Comparison of ENCODE assay signal across 8 cellular contexts in genomic region chr15:74322558-74323180, GRCh38. TPM values are rescaled to one million over a fixed set of nuclear protein-coding genes. Genes with fewer than 3 reads are reported as not detected.
DNase-seq lines count a peak whose midpoint lies in the region; ATAC-seq and TF ChIP-seq lines count a peak whose summit lies in the region.

No MANE protein-coding gene starts in this region.

- ATAC-seq in HG02678 (IDR thresholded peaks at IDR 0.05; ENCODE audit: unreplicated experiment), result no peak

- peaks cover 5% of the 10 kb centered on the region for H3K27me3 Mint-ChIP-seq in Caco-2 (ENCODE audit: insufficient read depth, unreplicated experiment)
- H3K27me3 Mint-ChIP-seq in activated T-helper 1 cell treated with anti-CD3 and anti-CD28 coated beads, Interleukin-12 subunit alpha, Interleukin-12 subunit beta, Interleukin-2, Interleukin-4 antibody, amounts not matched to agents 30 ng/mL and 10 ng/mL and 1 ng/mL, durations not matched to agents 14 hours and 24 hours and 36 hours (ENCODE audit: insufficient read depth), result peaks cover 2% of the 10 kb centered on the region

- intact Hi-C loops in Caco-2 (cut with micrococcal nuclease; ENCODE audit: unreplicated experiment), result loop anchor here (1.0 to 5.0 kb wide), 4 partner anchors 11 to 350 kb away; no protein-coding TSS in a partner anchor
- intact Hi-C loops in activated T-helper 1 cell treated with anti-CD3 and anti-CD28 coated beads, Interleukin-12 subunit alpha, Interleukin-12 subunit beta, Interleukin-2, Interleukin-4 antibody, amounts not matched to agents 30 ng/mL and 10 ng/mL and 1 ng/mL, durations not matched to agents 14 hours and 24 hours and 36 hours (cut with micrococcal nuclease), result loop anchor here (1.0 to 10.0 kb wide), 4 partner anchors 195 to 952 kb away; partner anchors contain the start of gene TBC1D21

- H3K4me1 Mint-ChIP-seq in Caco-2 (ENCODE audit: low read depth, unreplicated experiment), result no peaks in the 10 kb centered on the region
- H3K4me1 Mint-ChIP-seq in activated T-helper 1 cell treated with anti-CD3 and anti-CD28 coated beads, Interleukin-12 subunit alpha, Interleukin-12 subunit beta, Interleukin-2, Interleukin-4 antibody, amounts not matched to agents 30 ng/mL and 10 ng/mL and 1 ng/mL, durations not matched to agents 14 hours and 24 hours and 36 hours (ENCODE audit: low read depth), result no peaks in the 10 kb centered on the region

- CTCF ChIA-PET in Caco-2 (lab: Charles Lee), result interaction anchor here (1.0 to 6.3 kb wide), 8 partner anchors 13 to 372 kb away, joined by 3 to 112 read pairs (median 4); partner anchors contain the start of gene ARID3B

- H3K4me1 ChIP-seq in Caco-2 (no peaks in the 10 kb centered on the region), tibial nerve (peaks cover 0 to 29% (median 14%) of the 10 kb centered on the region in 4 donors)

- TF ChIP-seq CTCF in Caco-2 (IDR thresholded peaks at IDR 0.05; ENCODE audit: insufficient read depth in 1 of 2, low read depth in 1 of 2, low read length in 1 of 2, severe bottlenecking in 1 of 2, unreplicated experiment in 1 of 2), result peak; percentile 77 to 86
- peak; percentile 93 for TF ChIP-seq CTCF in fibroblast of pulmonary artery (IDR thresholded peaks at IDR 0.05; ENCODE audit: low read length, missing control alignments)
- peak; percentile 72 to 89 (median 78) for TF ChIP-seq CTCF in tibial nerve (IDR thresholded peaks at IDR 0.05)

- H3K4me3 Mint-ChIP-seq in Caco-2 (ENCODE audit: unreplicated experiment), result no peak overlapping the region
- H3K4me3 Mint-ChIP-seq in activated T-helper 1 cell treated with anti-CD3 and anti-CD28 coated beads, Interleukin-12 subunit alpha, Interleukin-12 subunit beta, Interleukin-2, Interleukin-4 antibody, amounts not matched to agents 30 ng/mL and 10 ng/mL and 1 ng/mL, durations not matched to agents 14 hours and 24 hours and 36 hours, result no peak overlapping the region

- H3K9me3 Mint-ChIP-seq in Caco-2 (ENCODE audit: unreplicated experiment), result no peaks in the 10 kb centered on the region
- no peaks in the 10 kb centered on the region for H3K9me3 Mint-ChIP-seq in activated T-helper 1 cell treated with anti-CD3 and anti-CD28 coated beads, Interleukin-12 subunit alpha, Interleukin-12 subunit beta, Interleukin-2, Interleukin-4 antibody, amounts not matched to agents 30 ng/mL and 10 ng/mL and 1 ng/mL, durations not matched to agents 14 hours and 24 hours and 36 hours

- H3K9me3 ChIP-seq in Caco-2, result no peaks in the 10 kb centered on the region
- H3K9me3 ChIP-seq in tibial nerve, result no peaks in the 10 kb centered on the region

- H3K4me3 ChIP-seq in Caco-2 (ENCODE audit: low read depth, low read length) (no peak overlapping the region), fibroblast of pulmonary artery (replicated peaks; ENCODE audit: low read depth, low read length) (no peak overlapping the region), tibial nerve (no peak overlapping the region)

- H3K36me3 Mint-ChIP-seq in Caco-2 (ENCODE audit: insufficient read depth, unreplicated experiment), result no peaks in the 10 kb centered on the region
- H3K36me3 Mint-ChIP-seq in activated T-helper 1 cell treated with anti-CD3 and anti-CD28 coated beads, Interleukin-12 subunit alpha, Interleukin-12 subunit beta, Interleukin-2, Interleukin-4 antibody, amounts not matched to agents 30 ng/mL and 10 ng/mL and 1 ng/mL, durations not matched to agents 14 hours and 24 hours and 36 hours (ENCODE audit: low read depth), result no peaks in the 10 kb centered on the region

- no peak for TF ChIP-seq EP300 in tibial nerve (IDR thresholded peaks at IDR 0.05)

- H3K27ac Mint-ChIP-seq in Caco-2 (ENCODE audit: unreplicated experiment), result no peak overlapping the region
- H3K27ac Mint-ChIP-seq in activated T-helper 1 cell treated with anti-CD3 and anti-CD28 coated beads, Interleukin-12 subunit alpha, Interleukin-12 subunit beta, Interleukin-2, Interleukin-4 antibody, amounts not matched to agents 30 ng/mL and 10 ng/mL and 1 ng/mL, durations not matched to agents 14 hours and 24 hours and 36 hours, result no peak overlapping the region

- DNase-seq in Caco-2 (peak; percentile 68 to 75), HS-27A (ENCODE audit: low read depth) (peak; percentile 45), RPMI8226 (peak; percentile 79), fibroblast of pulmonary artery (ENCODE audit: low read depth) (peak; percentile 72), nucleus accumbens (lab: John Stamatoyannopoulos, UW) (peak in 44 of 56 donors; percentile 1 to 61 (median 18)), tibial nerve (ENCODE audit: low spot score in 2 of 2) (peak; percentile 48 to 74)
- peak; percentile 31 for DNase-seq in activated T-helper 1 cell treated with anti-CD3 and anti-CD28 coated beads, Interleukin-12 subunit alpha, Interleukin-12 subunit beta, Interleukin-2, Interleukin-4 antibody, amounts not matched to agents 30 ng/mL and 10 ng/mL and 1 ng/mL, durations not matched to agents 14 hours and 24 hours and 36 hours (ENCODE audit: low spot score)

- 22 to 39% methylated on average over 4 to 6 of the region's 6 CpGs for WGBS in tibial nerve, 2 donors

- H3K27me3 ChIP-seq in Caco-2 (replicated peaks; ENCODE audit: control insufficient read depth, insufficient read depth, low read length), result no peaks in the 10 kb centered on the region
- no peaks in the 10 kb centered on the region for H3K27me3 ChIP-seq in tibial nerve

- POLR2A ChIA-PET in Caco-2 (lab: Charles Lee), result no interaction called here

- H3K36me3 ChIP-seq in Caco-2 (ENCODE audit: control insufficient read depth, insufficient read depth, low read length) (no peaks in the 10 kb centered on the region), tibial nerve (no peaks in the 10 kb centered on the region)

- H3K27ac ChIP-seq in tibial nerve, result no peak overlapping the region

- no TSS peak for BruUV-seq in Caco-2 (replicated peaks; lab: Mats Ljungman, UMichigan)

- TF ChIP-seq POLR2A in tibial nerve (IDR thresholded peaks at IDR 0.05), result no peak

RNA-seq across cellular contexts. Expression of gene CYP11A1, which starts 44.8 kb away (rescaled TPM):
- total RNA-seq in Caco-2 (2022) (0.56 TPM in 1 of 2 replicates, not detected in the other), tibial nerve (1 to 10 TPM; 2.4 to 5.7 (median 4.1) TPM)
- total RNA-seq in activated T-helper 1 cell treated with anti-CD3 and anti-CD28 coated beads, Interleukin-12 subunit alpha, Interleukin-12 subunit beta, Interleukin-2, Interleukin-4 antibody, amounts not matched to agents 30 ng/mL and 10 ng/mL and 1 ng/mL, durations not matched to agents 14 hours and 24 hours and 36 hours, result not detected in 2 replicates

Comparison
In these comparisons a context has a peak if more than half of its experiments do, and no peak if none do; other contexts are left out.
1. DNase-seq: peak in every context shown above with its lines; median percentile 79 in RPMI8226; 72 in fibroblast of pulmonary artery; 72 in Caco-2; 61 in tibial nerve; 45 in HS-27A; 31 in activated T-helper 1 cell treated with anti-CD3 and anti-CD28 coated beads, Interleukin-12 subunit alpha, Interleukin-12 subunit beta, Interleukin-2, Interleukin-4 antibody, amounts not matched to agents 30 ng/mL and 10 ng/mL and 1 ng/mL, durations not matched to agents 14 hours and 24 hours and 36 hours; 18 in nucleus accumbens.